Comparison of ENCODE assay signal across 9 cellular contexts in genomic region chr17:79007504-79008381, GRCh38. TPM values are rescaled to one million over a fixed set of nuclear protein-coding genes. Genes with fewer than 3 reads are reported as not detected.
DNase-seq lines count a peak whose midpoint lies in the region; ATAC-seq and TF ChIP-seq lines count a peak whose summit lies in the region.
"Had no signal": no experiment of that assay in that cellular context is flagged by ENCODE, and none has a peak within 500 bp of the region (broad histone marks: within the 10 kb centered on the region; RNA-seq: fewer than 3 reads in every experiment).

No MANE protein-coding gene starts in this region.

- H3K9me3 Mint-ChIP-seq in Caco-2 (ENCODE audit: unreplicated experiment) = peaks cover 9% of the 10 kb centered on the region
- no peaks in the 10 kb centered on the region for H3K9me3 Mint-ChIP-seq in endothelial cell (ENCODE audit: unreplicated experiment)

- no peaks in the 10 kb centered on the region for H3K9me2 ChIP-seq in PC-3 (replicated peaks; ENCODE audit: low read length)

- H3K27ac ChIP-seq in PC-3 (ENCODE audit: low read length) (peak overlapping the region; percentile 2; the same call in 1 of the 2 replicates), parathyroid adenoma (no peak overlapping the region)

- H3K36me3 Mint-ChIP-seq in Caco-2 (ENCODE audit: insufficient read depth, unreplicated experiment) (peaks cover 16% of the 10 kb centered on the region), endothelial cell (ENCODE audit: low read depth, unreplicated experiment) (peaks cover 12% of the 10 kb centered on the region)

- H3K27me3 Mint-ChIP-seq in Caco-2 (ENCODE audit: insufficient read depth, unreplicated experiment) = no peaks in the 10 kb centered on the region
- peaks cover 9% of the 10 kb centered on the region for H3K27me3 Mint-ChIP-seq in endothelial cell (ENCODE audit: unreplicated experiment)

- peak overlapping the region; percentile 99 for H3K4me2 ChIP-seq in PC-3 (ENCODE audit: low read length)
- peak overlapping the region; percentile 84 for H3K4me2 ChIP-seq in parathyroid adenoma (ENCODE audit: low read length)

- H3K9ac ChIP-seq in PC-3 (ENCODE audit: low read length) (peak overlapping the region; percentile 93), parathyroid adenoma (no peak overlapping the region)

- no peak for ATAC-seq in PC-3
- no peak for ATAC-seq in GM18909 (IDR thresholded peaks at IDR 0.05; ENCODE audit: poor library complexity, unreplicated experiment)

- H3F3A ChIP-seq in PC-3 (ENCODE audit: low read length, unreplicated experiment) = peaks cover 8% of the 10 kb centered on the region

- peaks cover 39% of the 10 kb centered on the region for H3K4me1 ChIP-seq in Caco-2
- peaks cover 75% of the 10 kb centered on the region for H3K4me1 ChIP-seq in PC-3 (ENCODE audit: insufficient read depth, low read length)
- peaks cover 29% of the 10 kb centered on the region for H3K4me1 ChIP-seq in parathyroid adenoma

- peak overlapping the region; percentile 92 for H3K27ac Mint-ChIP-seq in Caco-2 (ENCODE audit: unreplicated experiment)
- no peak overlapping the region for H3K27ac Mint-ChIP-seq in endothelial cell (ENCODE audit: unreplicated experiment)

- H3K4me1 Mint-ChIP-seq in Caco-2 (ENCODE audit: low read depth, unreplicated experiment) = peaks cover 38% of the 10 kb centered on the region
- peaks cover 35% of the 10 kb centered on the region for H3K4me1 Mint-ChIP-seq in endothelial cell (ENCODE audit: unreplicated experiment)

- peaks cover 26% of the 10 kb centered on the region for H4K20me1 ChIP-seq in PC-3 (ENCODE audit: low read length)

- CTCF ChIA-PET in Caco-2 (lab: Charles Lee) (no interaction called here), PC-3 (lab: Charles Lee) (no interaction called here)

- POLR2A ChIA-PET in Caco-2 (lab: Charles Lee) (no interaction called here), PC-3 (lab: Charles Lee; ENCODE audit: unreplicated experiment) (no interaction called here)

- intact Hi-C loops in Caco-2 (cut with micrococcal nuclease; ENCODE audit: unreplicated experiment) = no loop called here
- intact Hi-C loops in PC-3 (cut with micrococcal nuclease) = no loop called here

- H2AFZ ChIP-seq in PC-3 (ENCODE audit: low read length) (no peak overlapping the region), parathyroid adenoma (no peak overlapping the region)

- DNase-seq in Caco-2 (peak in 1 of 2 experiments; percentile 29), PC-3 (no peak), endothelial cell (ENCODE audit: low spot score) (no peak), NCI-H2081 treated with DMSO at 0.1 percent for 48 hours (lab: John Stamatoyannopoulos, UW) (no peak)
- no peak for DNase-seq in activated CD4-positive, CD25-positive, alpha-beta regulatory T cell (lab: John Stamatoyannopoulos, UW)
- no peak for DNase-seq in stimulated activated CD4-positive, alpha-beta T cell treated with anti-CD3 and anti-CD28 coated beads, Interleukin-12 subunit alpha, Interleukin-12 subunit beta, amount 100 ng/mL, for 4 hours
- DNase-seq: NCI-H1417 treated with DMSO at 0.1 percent for 48 hours had no signal

- H3K79me2 ChIP-seq in PC-3 (ENCODE audit: low read length) = peaks cover 67% of the 10 kb centered on the region
- peaks cover 52% of the 10 kb centered on the region for H3K79me2 ChIP-seq in parathyroid adenoma

- TF ChIP-seq CTCF in Caco-2 (IDR thresholded peaks at IDR 0.05; ENCODE audit: insufficient read depth in 1 of 2, low read depth in 1 of 2, low read length in 1 of 2, severe bottlenecking in 1 of 2, unreplicated experiment in 1 of 2) (no peak), PC-3 (conservative IDR thresholded peaks at IDR 0.05; ENCODE audit: low read depth, low read length) (no peak), endothelial cell (IDR thresholded peaks at IDR 0.05; ENCODE audit: unreplicated experiment) (no peak), parathyroid adenoma (IDR thresholded peaks at IDR 0.05) (no peak)

- H3K36me3 ChIP-seq in Caco-2 (ENCODE audit: control insufficient read depth, insufficient read depth, low read length) (peaks cover 4% of the 10 kb centered on the region; the same call in 1 of the 2 replicates), PC-3 (ENCODE audit: low read depth, low read length) (peaks cover 14% of the 10 kb centered on the region; the same call in 1 of the 2 replicates), parathyroid adenoma (ENCODE audit: control insufficient read depth, insufficient read depth, low read length) (no peaks in the 10 kb centered on the region)

- no peaks in the 10 kb centered on the region for H3K9me3 ChIP-seq in Caco-2
- H3K9me3 ChIP-seq in PC-3 (ENCODE audit: low read length) = peaks cover 5% of the 10 kb centered on the region; the same call in 1 of the 2 replicates
- no peaks in the 10 kb centered on the region for H3K9me3 ChIP-seq in parathyroid adenoma (ENCODE audit: control insufficient read depth, low read length)

- H3K27me3 ChIP-seq in Caco-2 (replicated peaks; ENCODE audit: control insufficient read depth, insufficient read depth, low read length) = no peaks in the 10 kb centered on the region
- H3K27me3 ChIP-seq in PC-3 (ENCODE audit: low read length) = no peaks in the 10 kb centered on the region
- no peaks in the 10 kb centered on the region for H3K27me3 ChIP-seq in parathyroid adenoma (ENCODE audit: control insufficient read depth, insufficient read depth, low read length)

- H3K4me3 Mint-ChIP-seq in Caco-2 (ENCODE audit: unreplicated experiment) (peak overlapping the region; percentile 95), endothelial cell (ENCODE audit: unreplicated experiment) (peak overlapping the region; percentile 98)

- H3K4me3 ChIP-seq in Caco-2 (ENCODE audit: low read depth, low read length) (no peak overlapping the region), PC-3 (ENCODE audit: low read length) (peak overlapping the region; percentile 95), parathyroid adenoma (ENCODE audit: low read depth, low read length) (peak overlapping the region; percentile 74)

- BruUV-seq in Caco-2 (replicated peaks; lab: Mats Ljungman, UMichigan) (no TSS peak), PC-3 (replicated peaks; lab: Mats Ljungman, UMichigan) (no TSS peak)

RNA-seq across cellular contexts. Expression of gene CANT1, which starts 1.8 kb away (rescaled TPM):
- total RNA-seq in Caco-2 (2022) = 68.9 and 86.4 TPM in 2 replicates
- total RNA-seq in PC-3 (2014; rRNA removed) = 191 and 220 TPM in 2 replicates
- 81.6 TPM for total RNA-seq in endothelial cell (ENCODE audit: unreplicated experiment)

RNA-seq across cellular contexts. Expression of gene C1QTNF1, which starts 16.2 kb away (rescaled TPM):
- total RNA-seq in Caco-2 (2022) = 16.1 and 19.9 TPM in 2 replicates
- 18.6 and 21.0 TPM in 2 replicates for total RNA-seq in PC-3 (2014; rRNA removed)
- 0.26 TPM for total RNA-seq in endothelial cell (ENCODE audit: unreplicated experiment)

RNA-seq across cellular contexts. Expression of gene LGALS3BP, which starts 28.0 kb away (rescaled TPM):
- total RNA-seq in Caco-2 (2022) (65.4 and 68.1 TPM in 2 replicates), PC-3 (2014; rRNA removed) (72.4 and 121 TPM in 2 replicates), endothelial cell (ENCODE audit: unreplicated experiment) (12.6 TPM)

Comparison
In these comparisons a context has a peak if more than half of its experiments do, and no peak if none do; other contexts are left out.
1. RNA of gene C1QTNF1, which starts 16.2 kb away (total RNA-seq): 16.1 to 19.9 TPM in Caco-2 and 18.6 to 21.0 TPM in PC-3; 0.26 TPM in endothelial cell (single experiment); every median in the first group is over 10 times any median in the second.